20 cellular contexts compared by ENCODE assay signal in the genomic region with DNA sequence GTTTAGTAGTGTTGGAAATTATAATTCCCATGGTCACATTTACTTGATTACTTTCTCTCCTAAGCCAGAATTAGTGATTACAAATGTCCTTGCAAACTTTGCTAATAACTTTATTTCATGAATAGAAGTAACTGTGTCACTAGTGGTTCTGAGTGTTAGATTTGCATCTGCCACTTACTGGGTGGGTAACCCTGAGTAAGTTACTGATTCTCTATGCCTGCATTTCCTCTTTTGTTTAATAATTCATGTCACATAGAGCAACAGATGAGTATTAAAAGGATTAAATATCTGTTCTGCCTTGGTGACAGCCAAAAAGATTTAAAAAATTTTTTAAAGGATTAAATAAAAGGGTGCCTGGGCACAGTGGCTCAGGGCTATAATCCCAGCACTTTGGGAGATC.
DNase-seq lines count a peak whose midpoint lies in the region; ATAC-seq, FAIRE-seq and TF ChIP-seq lines count a peak whose summit lies in the region.
"Had no signal": no experiment of that assay in that cellular context is flagged by ENCODE, and none has a peak within 500 bp of the region (broad histone marks: within the 10 kb centered on the region; RNA-seq: fewer than 3 reads in every experiment).

No MANE protein-coding gene starts in this region.

- POLR2A ChIA-PET in activated CD8-positive, alpha-beta T cell treated with anti-CD3 and anti-CD28 coated beads for 36 hours (lab: Charles Lee), result no interaction called here

- FAIRE-seq in GM18507 (lab: Jason Lieb, UNC), result peak; percentile 44
- FAIRE-seq: G401.6, GM12891 had no signal

- intact Hi-C loops in activated CD8-positive, alpha-beta T cell treated with anti-CD3 and anti-CD28 coated beads for 36 hours (cut with micrococcal nuclease), result no loop called here

- no peak for TF ChIP-seq CTCF in mesothelial cell of epicardium (IDR thresholded peaks at IDR 0.05; ENCODE audit: unreplicated experiment)
- TF ChIP-seq CTCF in activated CD8-positive, alpha-beta T cell treated with anti-CD3 and anti-CD28 coated beads for 36 hours (IDR thresholded peaks at IDR 0.05), result no peak

- DNase-seq in GM18507 (ENCODE audit: extremely low spot score, insufficient read length, low read depth), result no peak
- no peak for DNase-seq in mesothelial cell of epicardium (ENCODE audit: low spot score in 2 of 2, unreplicated experiment in 2 of 2)
- DNase-seq in activated CD8-positive, alpha-beta T cell treated with anti-CD3 and anti-CD28 coated beads for 36 hours, result no peak
- no peak for DNase-seq in COLO668 (lab: John Stamatoyannopoulos, UW; ENCODE audit: unreplicated experiment)
- DNase-seq in stimulated activated CD4-positive, alpha-beta T cell treated with anti-CD3 and anti-CD28 coated beads, Interleukin-4, amount 100 ng/mL, for 4 hours, result no peak
- DNase-seq: C1 segment of cervical spinal cord; CD4-positive, alpha-beta T cell; DMS153; DMS79 treated with DMSO at 0.1 percent for 48 hours; EL; HCEC 1CT; HFFc6; IMR-90; KBM-7 had no signal

- CTCF ChIA-PET in activated CD8-positive, alpha-beta T cell treated with anti-CD3 and anti-CD28 coated beads for 36 hours (lab: Charles Lee), result no interaction called here

- no peaks in the 10 kb centered on the region for H3K27me3 Mint-ChIP-seq in mesothelial cell of epicardium (ENCODE audit: low read depth)
- H3K27me3 Mint-ChIP-seq in activated CD8-positive, alpha-beta T cell treated with anti-CD3 and anti-CD28 coated beads for 36 hours, result peaks cover 2% of the 10 kb centered on the region
- H3K27me3 Mint-ChIP-seq: B cell; CD4-positive, alpha-beta T cell had no signal

- peak; percentile 53 for ATAC-seq in HG03159 (IDR thresholded peaks at IDR 0.05; ENCODE audit: unreplicated experiment)
- peak; percentile 74 for ATAC-seq in HG03571 (IDR thresholded peaks at IDR 0.05; ENCODE audit: unreplicated experiment)
- ATAC-seq in HG02870 (IDR thresholded peaks at IDR 0.05; ENCODE audit: unreplicated experiment), result no peak
- no peak for ATAC-seq in activated CD8-positive, alpha-beta T cell treated with anti-CD3 and anti-CD28 coated beads for 36 hours

- peak overlapping the region; percentile 15 for H3K27ac Mint-ChIP-seq in mesothelial cell of epicardium
- H3K27ac Mint-ChIP-seq in activated CD8-positive, alpha-beta T cell treated with anti-CD3 and anti-CD28 coated beads for 36 hours, result no peak overlapping the region
- H3K27ac Mint-ChIP-seq: B cell; CD4-positive, alpha-beta T cell; HFFc6 had no signal

- H3K4me1 Mint-ChIP-seq in mesothelial cell of epicardium, result peaks cover 43% of the 10 kb centered on the region
- H3K4me1 Mint-ChIP-seq in activated CD8-positive, alpha-beta T cell treated with anti-CD3 and anti-CD28 coated beads for 36 hours (ENCODE audit: low read depth), result no peaks in the 10 kb centered on the region
- H3K4me1 Mint-ChIP-seq: B cell had no signal

- H3K4me3 Mint-ChIP-seq in mesothelial cell of epicardium, result no peak overlapping the region
- H3K4me3 Mint-ChIP-seq in activated CD8-positive, alpha-beta T cell treated with anti-CD3 and anti-CD28 coated beads for 36 hours, result no peak overlapping the region
- H3K4me3 Mint-ChIP-seq: B cell; CD4-positive, alpha-beta T cell; HFFc6 had no signal

- no peaks in the 10 kb centered on the region for H3K9me3 Mint-ChIP-seq in mesothelial cell of epicardium
- H3K9me3 Mint-ChIP-seq in activated CD8-positive, alpha-beta T cell treated with anti-CD3 and anti-CD28 coated beads for 36 hours, result no peaks in the 10 kb centered on the region
- H3K9me3 Mint-ChIP-seq: CD4-positive, alpha-beta T cell; HFFc6 had no signal

- H3K36me3 Mint-ChIP-seq in mesothelial cell of epicardium, result no peaks in the 10 kb centered on the region
- H3K36me3 Mint-ChIP-seq in activated CD8-positive, alpha-beta T cell treated with anti-CD3 and anti-CD28 coated beads for 36 hours (ENCODE audit: low read depth), result no peaks in the 10 kb centered on the region

Comparison
In these comparisons a context has a peak if more than half of its experiments do, and no peak if none do; other contexts are left out.
1. ATAC-seq: peak in HG03159 (single experiment) and HG03571 (single experiment); none in HG02870 (single experiment) and activated CD8-positive, alpha-beta T cell treated with anti-CD3 and anti-CD28 coated beads for 36 hours (single experiment).